ENCODE assay signal across 19 cellular contexts in the genomic region with DNA sequence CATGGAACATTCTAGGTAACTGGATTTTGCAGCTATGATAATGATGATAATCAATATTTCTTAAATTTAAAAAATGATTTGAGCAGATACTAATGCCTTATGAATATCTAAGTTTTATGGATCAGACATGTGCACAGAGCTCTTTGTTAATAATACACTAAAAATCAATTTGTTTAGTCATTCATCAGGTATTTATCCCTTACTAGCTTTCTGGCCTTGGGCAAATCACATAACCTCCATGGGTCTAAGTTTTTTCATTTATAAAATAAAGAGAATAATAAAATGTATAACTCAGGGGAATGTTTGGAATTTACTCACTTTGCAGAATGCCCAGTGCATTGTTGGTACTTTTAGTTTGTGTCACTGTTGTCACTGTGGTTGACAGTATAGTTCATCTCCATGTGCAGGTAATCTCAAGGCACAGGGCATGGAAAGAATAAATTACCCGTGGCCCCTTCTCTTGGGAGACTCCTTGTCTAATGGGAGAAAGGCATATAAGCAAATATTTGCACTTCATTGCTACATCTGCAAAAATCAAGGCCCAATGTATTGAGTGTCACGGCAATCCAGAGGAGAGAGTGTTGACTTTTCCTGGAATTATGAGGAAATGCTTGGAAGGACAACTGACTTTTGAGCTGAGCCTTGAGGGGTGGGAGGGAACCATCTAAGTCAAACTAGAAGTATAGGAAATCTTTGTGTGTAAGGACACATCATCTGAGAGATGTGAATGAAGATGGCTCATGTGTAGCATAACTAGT.
"Had no signal": no experiment of that assay in that cellular context is flagged by ENCODE, and none has a peak within 500 bp of the region (broad histone marks: within the 10 kb centered on the region; RNA-seq: fewer than 3 reads in every experiment).

No MANE protein-coding gene starts in this region.

- DNase-seq: activated CD4-positive, alpha-beta T cell treated with anti-CD3 and anti-CD28 coated beads, Interleukin-2, amount 50 U/mL, for 48 hours; activated gamma-delta T cell treated with Interleukin-2 at 50 U/mL for 16 hours; activated T-cell treated with anti-CD3 and anti-CD28 coated beads for 4 hours; adrenal gland; effector CD8-positive, alpha-beta T cell; esophagus squamous epithelium; left colon; posterior cingulate gyrus; stimulated activated CD4-positive, alpha-beta T cell treated with anti-CD3 and anti-CD28 coated beads, Interleukin-12 subunit alpha, Interleukin-12 subunit beta, amount 100 ng/mL, for 4 hours; stimulated activated CD4-positive, alpha-beta T cell treated with anti-CD3 and anti-CD28 coated beads, Interleukin-1b, Interleukin-23, amount 100 ng/mL, for 48 hours; stimulated activated CD8-positive, alpha-beta memory T cell treated with anti-CD3 and anti-CD28 coated beads, Interleukin-4, amount 100 ng/mL, for 48 hours; stimulated activated naive CD4-positive, alpha-beta T cell; upper lobe of right lung had no signal

- H3K9me3 Mint-ChIP-seq: activated T-helper 1 cell treated with anti-CD3 and anti-CD28 coated beads, Interleukin-12 subunit alpha, Interleukin-12 subunit beta, Interleukin-2, Interleukin-4 antibody, amounts not matched to agents 30 ng/mL and 10 ng/mL and 1 ng/mL, durations not matched to agents 14 hours and 24 hours and 36 hours had no signal

- H3K27ac ChIP-seq: adrenal gland, esophagus squamous epithelium, upper lobe of right lung had no signal

- ATAC-seq: activated naive CD4-positive, alpha-beta T cell treated with anti-CD3 and anti-CD28 coated beads, Interleukin-2, amount 50 U/mL, for 72 hours; left colon; natural killer cell treated with Interleukin-12 subunit alpha and Interleukin-12 subunit beta and Interleukin-15 and Interleukin-18, amount 100 ng/mL, for 72 hours; upper lobe of right lung had no signal

- H3K36me3 Mint-ChIP-seq: activated naive CD4-positive, alpha-beta T cell treated with anti-CD3 and anti-CD28 coated beads, Interleukin-2, amount 50 U/mL, for 72 hours; natural killer cell treated with Interleukin-12 subunit alpha and Interleukin-12 subunit beta and Interleukin-15 and Interleukin-18, amount 100 ng/mL, for 72 hours had no signal

- H3K36me3 ChIP-seq: adrenal gland, esophagus squamous epithelium, upper lobe of right lung had no signal

- H3K4me3 ChIP-seq: adrenal gland, esophagus squamous epithelium, lung, upper lobe of right lung had no signal

- H3K27ac Mint-ChIP-seq: activated naive CD4-positive, alpha-beta T cell treated with anti-CD3 and anti-CD28 coated beads, Interleukin-2, amount 50 U/mL, for 72 hours; activated T-helper 1 cell treated with anti-CD3 and anti-CD28 coated beads, Interleukin-12 subunit alpha, Interleukin-12 subunit beta, Interleukin-2, Interleukin-4 antibody, amounts not matched to agents 30 ng/mL and 10 ng/mL and 1 ng/mL, durations not matched to agents 14 hours and 24 hours and 36 hours; dendritic cell treated with granulocyte-macrophage colony-stimulating factor and Interleukin-4, amounts not matched to agents 40 ng/mL and 50 ng/mL, for 4 days; mesothelial cell of epicardium; natural killer cell treated with Interleukin-12 subunit alpha and Interleukin-12 subunit beta and Interleukin-15 and Interleukin-18, amount 100 ng/mL, for 72 hours had no signal

- H3K4me3 Mint-ChIP-seq: activated T-helper 1 cell treated with anti-CD3 and anti-CD28 coated beads, Interleukin-12 subunit alpha, Interleukin-12 subunit beta, Interleukin-2, Interleukin-4 antibody, amounts not matched to agents 30 ng/mL and 10 ng/mL and 1 ng/mL, durations not matched to agents 14 hours and 24 hours and 36 hours; dendritic cell treated with granulocyte-macrophage colony-stimulating factor and Interleukin-4, amounts not matched to agents 40 ng/mL and 50 ng/mL, for 4 days; mesothelial cell of epicardium; natural killer cell treated with Interleukin-12 subunit alpha and Interleukin-12 subunit beta and Interleukin-15 and Interleukin-18, amount 100 ng/mL, for 72 hours had no signal

- H3K4me1 ChIP-seq: adrenal gland, upper lobe of right lung had no signal

- H3K27me3 ChIP-seq: adrenal gland, esophagus squamous epithelium, upper lobe of right lung had no signal

- H3K27me3 Mint-ChIP-seq: dendritic cell treated with granulocyte-macrophage colony-stimulating factor and Interleukin-4, amounts not matched to agents 40 ng/mL and 50 ng/mL, for 4 days; natural killer cell treated with Interleukin-12 subunit alpha and Interleukin-12 subunit beta and Interleukin-15 and Interleukin-18, amount 100 ng/mL, for 72 hours had no signal
